In genomic region chr4:3766791-3767561, GRCh38 we compare ENCODE assay signal across 8 cellular contexts. TPM values are rescaled to one million over a fixed set of nuclear protein-coding genes. Genes with fewer than 3 reads are reported as not detected.
DNase-seq lines count a peak whose midpoint lies in the region; FAIRE-seq and TF ChIP-seq lines count a peak whose summit lies in the region.

No MANE protein-coding gene starts in this region.

- no peak for TF ChIP-seq CTCF in CD14-positive monocyte (IDR thresholded peaks at IDR 0.05)

- H3K9me3 Mint-ChIP-seq in CD14-positive monocyte, result peaks cover 0 to 9% (median 6%) of the 10 kb centered on the region in 7 donors

- H3K36me3 Mint-ChIP-seq in CD14-positive monocyte, result peaks cover 0 to 4% of the 10 kb centered on the region in 2 donors

- DNase-seq in DMS 273 (lab: John Stamatoyannopoulos, UW; ENCODE audit: unreplicated experiment) (peak; percentile 57), DMS 273 treated with DMSO at 0.1 percent for 48 hours (lab: John Stamatoyannopoulos, UW) (no peak), SW480 (ENCODE audit: low spot score) (peak; percentile 87), frontal cortex (ENCODE audit: low spot score in 2 of 2) (peak; percentile 49 to 52), skeletal muscle cell (ENCODE audit: low read depth) (no peak), CD14-positive monocyte (ENCODE audit: low spot score) (no peak)
- no peak for DNase-seq in activated CD4-positive, CD25-positive, alpha-beta regulatory T cell treated with anti-CD3 and anti-CD28 coated beads, Interleukin-2, amount 50 U/mL, for 72 hours
- DNase-seq in stimulated activated CD4-positive, alpha-beta T cell treated with anti-CD3 and anti-CD28 coated beads, Interleukin-4, amount 100 ng/mL, for 1 hour, result no peak

- intact Hi-C loops in CD14-positive monocyte (cut with micrococcal nuclease), result no loop called here

- peaks cover 4% of the 10 kb centered on the region for H3K4me1 Mint-ChIP-seq in CD14-positive monocyte

- H3K27me3 Mint-ChIP-seq in CD14-positive monocyte (ENCODE audit: low read depth in 3 of 3), result peaks cover 35 to 64% (median 51%) of the 10 kb centered on the region in 3 donors

- no peak overlapping the region for H3K27ac Mint-ChIP-seq in CD14-positive monocyte

- peak overlapping the region in 1 of 2 donors; percentile 86 for H3K4me3 Mint-ChIP-seq in CD14-positive monocyte

- H3K4me3 ChIP-seq in skeletal muscle cell (ENCODE audit: low read depth, low read length), result peak overlapping the region; percentile 28

- no peak for FAIRE-seq in frontal cortex (lab: Jason Lieb, UNC)

RNA-seq across cellular contexts. Expression of gene ADRA2C, which starts 0.8 kb away (rescaled TPM):
- 3.7 TPM for total RNA-seq in frontal cortex
- polyA plus RNA-seq in CD14-positive monocyte, result not detected

Comparison
In these comparisons a context has a peak if more than half of its experiments do, and no peak if none do; other contexts are left out.
1. DNase-seq: peak in DMS 273 (single experiment), SW480 (single experiment) and frontal cortex (2 of 2); none in DMS 273 treated with DMSO at 0.1 percent for 48 hours (single experiment), skeletal muscle cell (single experiment), activated CD4-positive, CD25-positive, alpha-beta regulatory T cell treated with anti-CD3 and anti-CD28 coated beads, Interleukin-2, amount 50 U/mL, for 72 hours (single experiment), stimulated activated CD4-positive, alpha-beta T cell treated with anti-CD3 and anti-CD28 coated beads, Interleukin-4, amount 100 ng/mL, for 1 hour (single experiment) and CD14-positive monocyte (single experiment).